Comparison of ENCODE assay signal across 11 cellular contexts in genomic region chr14:61329478-61330051, GRCh38. TPM values are rescaled to one million over a fixed set of nuclear protein-coding genes. Genes with fewer than 3 reads are reported as not detected.
A peak's percentile ranks its signal among the peaks of the same experiment; 100 is the strongest.
DNase-seq lines count a peak whose midpoint lies in the region; ATAC-seq lines count a peak whose summit lies in the region.
"Had no signal": no experiment of that assay in that cellular context is flagged by ENCODE, and none has a peak within 500 bp of the region (broad histone marks: within the 10 kb centered on the region; RNA-seq: fewer than 3 reads in every experiment).

No MANE protein-coding gene starts in this region.

- peak overlapping the region; percentile 97 for H3K4me3 Mint-ChIP-seq in activated CD8-positive, alpha-beta memory T cell treated with anti-CD3 and anti-CD28 coated beads, Interleukin-2, amount 10 ng/mL, durations not matched to agents 7 days and 5 days
- H3K4me3 Mint-ChIP-seq in stimulated activated naive CD8-positive, alpha-beta T cell treated with anti-CD3 and anti-CD28 coated beads, Interleukin-15, amount 100 ng/mL, for 72 hours: peak overlapping the region; percentile 77 to 96

- peaks cover 67% of the 10 kb centered on the region for H3K36me3 Mint-ChIP-seq in activated CD8-positive, alpha-beta memory T cell treated with anti-CD3 and anti-CD28 coated beads, Interleukin-2, amount 10 ng/mL, durations not matched to agents 7 days and 5 days

- H3K27ac Mint-ChIP-seq in activated CD8-positive, alpha-beta memory T cell treated with anti-CD3 and anti-CD28 coated beads, Interleukin-2, amount 10 ng/mL, durations not matched to agents 7 days and 5 days: peak overlapping the region; percentile 91
- H3K27ac Mint-ChIP-seq in stimulated activated naive CD8-positive, alpha-beta T cell treated with anti-CD3 and anti-CD28 coated beads, Interleukin-15, amount 100 ng/mL, for 72 hours: peak overlapping the region; percentile 94 to 99

- H3K4me1 Mint-ChIP-seq in activated CD8-positive, alpha-beta memory T cell treated with anti-CD3 and anti-CD28 coated beads, Interleukin-2, amount 10 ng/mL, durations not matched to agents 7 days and 5 days: peaks cover 71% of the 10 kb centered on the region
- H3K4me1 Mint-ChIP-seq in stimulated activated naive CD8-positive, alpha-beta T cell treated with anti-CD3 and anti-CD28 coated beads, Interleukin-15, amount 100 ng/mL, for 72 hours: peaks cover 84% of the 10 kb centered on the region

- CTCF ChIA-PET in activated CD8-positive, alpha-beta memory T cell treated with anti-CD3 and anti-CD28 coated beads, Interleukin-2, amount 10 ng/mL, durations not matched to agents 7 days and 5 days (lab: Charles Lee): interaction anchor here (1.3 to 2.0 kb wide), 3 partner anchors 7 to 123 kb away, joined by 4 to 7 read pairs (median 6); no protein-coding TSS in a partner anchor

- peak; percentile 5 for ATAC-seq in activated CD8-positive, alpha-beta memory T cell treated with anti-CD3 and anti-CD28 coated beads, Interleukin-2, amount 10 ng/mL, durations not matched to agents 7 days and 5 days
- peak; percentile 55 for ATAC-seq in HG03439 (IDR thresholded peaks at IDR 0.05; ENCODE audit: unreplicated experiment)
- peak; percentile 27 for ATAC-seq in stimulated activated naive CD8-positive, alpha-beta T cell treated with anti-CD3 and anti-CD28 coated beads, Interleukin-15, amount 100 ng/mL, for 72 hours
- no peak for ATAC-seq in GM21717 (IDR thresholded peaks at IDR 0.05; ENCODE audit: unreplicated experiment)

- peak overlapping the region; percentile 20 for H3K27ac ChIP-seq in caudate nucleus (ENCODE audit: low read depth, low read length)
- H3K27ac ChIP-seq: SJSA1, thoracic aorta had no signal

- H3K27me3 Mint-ChIP-seq in activated CD8-positive, alpha-beta memory T cell treated with anti-CD3 and anti-CD28 coated beads, Interleukin-2, amount 10 ng/mL, durations not matched to agents 7 days and 5 days: no peaks in the 10 kb centered on the region
- no peaks in the 10 kb centered on the region for H3K27me3 Mint-ChIP-seq in stimulated activated naive CD8-positive, alpha-beta T cell treated with anti-CD3 and anti-CD28 coated beads, Interleukin-15, amount 100 ng/mL, for 72 hours

- no peaks in the 10 kb centered on the region for H3K9me3 Mint-ChIP-seq in activated CD8-positive, alpha-beta memory T cell treated with anti-CD3 and anti-CD28 coated beads, Interleukin-2, amount 10 ng/mL, durations not matched to agents 7 days and 5 days (ENCODE audit: low read depth)
- H3K9me3 Mint-ChIP-seq in stimulated activated naive CD8-positive, alpha-beta T cell treated with anti-CD3 and anti-CD28 coated beads, Interleukin-15, amount 100 ng/mL, for 72 hours: peaks cover 0 to 4% of the 10 kb centered on the region in 2 donors

- DNase-seq in activated CD8-positive, alpha-beta memory T cell treated with anti-CD3 and anti-CD28 coated beads, Interleukin-2, amount 10 ng/mL, durations not matched to agents 7 days and 5 days: no peak
- DNase-seq in activated CD8-positive, alpha-beta memory T cell treated with anti-CD3 and anti-CD28 coated beads for 24 hours: no peak
- DNase-seq in caudate nucleus (lab: John Stamatoyannopoulos, UW): no peak
- no peak for DNase-seq in stimulated activated naive CD8-positive, alpha-beta T cell treated with anti-CD3 and anti-CD28 coated beads, Interleukin-15, amount 100 ng/mL, for 72 hours
- DNase-seq in mesenteric fat pad (ENCODE audit: low spot score): no peak
- DNase-seq in DMS 273 (lab: John Stamatoyannopoulos, UW; ENCODE audit: unreplicated experiment): no peak
- DNase-seq: NCI-H1436 treated with DMSO at 0.1 percent for 48 hours had no signal

RNA-seq across cellular contexts. Expression of gene PRKCH, which starts 8.2 kb away (rescaled TPM):
- 100 to 1,000 TPM; 304 to 312 TPM for total RNA-seq in activated CD8-positive, alpha-beta memory T cell treated with anti-CD3 and anti-CD28 coated beads, Interleukin-2, amount 10 ng/mL, durations not matched to agents 7 days and 5 days
- 43.0 TPM for total RNA-seq in mesenteric fat pad

RNA-seq across cellular contexts. Expression of gene TMEM30B, which starts 48.4 kb away (rescaled TPM):
- 1 to 10 TPM in 1 of 2 experiments, under 1 TPM in 1; 0.70 to 1.3 TPM for total RNA-seq in activated CD8-positive, alpha-beta memory T cell treated with anti-CD3 and anti-CD28 coated beads, Interleukin-2, amount 10 ng/mL, durations not matched to agents 7 days and 5 days
- 4.0 TPM for total RNA-seq in mesenteric fat pad
- total RNA-seq: SJSA1 had no signal
